In genomic region chr4:65472531-65472930, GRCh38 we compare ENCODE assay signal across 29 cellular contexts.
"Had no signal": no experiment of that assay in that cellular context is flagged by ENCODE, and none has a peak within 500 bp of the region (broad histone marks: within the 10 kb centered on the region; RNA-seq: fewer than 3 reads in every experiment).

No MANE protein-coding gene starts in this region.

- H3K27me3 ChIP-seq: adrenal gland, ascending aorta, body of pancreas, brain microvascular endothelial cell, breast epithelium, cardiac muscle cell had no signal

- H3K27ac ChIP-seq: adrenal gland, ascending aorta, body of pancreas, brain microvascular endothelial cell, breast epithelium, cardiac muscle cell had no signal

- H3K9me3 ChIP-seq: adrenal gland, ascending aorta, body of pancreas, breast epithelium had no signal

- H3K4me3 ChIP-seq: adrenal gland, ascending aorta, body of pancreas, breast epithelium, cardiac muscle cell had no signal

- H3K36me3 ChIP-seq: adrenal gland, ascending aorta, brain microvascular endothelial cell, breast epithelium, cardiac muscle cell had no signal

- H3K4me1 ChIP-seq: adrenal gland, ascending aorta, body of pancreas, breast epithelium had no signal

- ATAC-seq: activated naive CD4-positive, alpha-beta T cell treated with anti-CD3 and anti-CD28 coated beads, Interleukin-2, amount 50 U/mL, for 72 hours; activated naive CD8-positive, alpha-beta T cell treated with anti-CD3 and anti-CD28 coated beads, Interleukin-2, amount 50 U/mL, for 24 hours; activated T-cell treated with anti-CD3 and anti-CD28 coated beads, Interleukin-2, amount 50 U/mL, for 4 hours; activated T-cell treated with anti-CD3 and anti-CD28 coated beads, Interleukin-2, amount 50 U/mL, for 72 hours; activated T-helper 17 cell treated with anti-CD3 and anti-CD28 coated beads, Interleukin-2, amount 50 U/mL, for 72 hours; body of pancreas had no signal

- DNase-seq: activated effector memory CD4-positive, alpha-beta T cell treated with anti-CD3 and anti-CD28 coated beads, Interleukin-2, amount 50 U/mL, for 16 hours; activated effector memory CD4-positive, alpha-beta T cell treated with Interleukin-2 at 50 U/mL for 16 hours; activated gamma-delta T cell; activated gamma-delta T cell treated with Interleukin-2 at 50 U/mL for 16 hours; activated naive CD4-positive, alpha-beta T cell; activated naive CD4-positive, alpha-beta T cell treated with anti-CD3 and anti-CD28 coated beads for 36 hours; activated naive CD4-positive, alpha-beta T cell treated with anti-CD3 and anti-CD28 coated beads, Interleukin-2, amount 10 ng/mL, durations not matched to agents 7 days and 5 days; activated naive CD4-positive, alpha-beta T cell treated with anti-CD3 and anti-CD28 coated beads, Interleukin-2, amount 50 U/mL, for 16 hours; activated naive CD4-positive, alpha-beta T cell treated with Interleukin-2 at 50 U/mL for 16 hours; activated naive CD8-positive, alpha-beta T cell treated with anti-CD3 and anti-CD28 coated beads for 36 hours; activated naive CD8-positive, alpha-beta T cell treated with anti-CD3 and anti-CD28 coated beads, Interleukin-2, amount 10 ng/mL, durations not matched to agents 7 days and 5 days; activated naive CD8-positive, alpha-beta T cell treated with anti-CD3 and anti-CD28 coated beads, Interleukin-2, amount 50 U/mL, for 24 hours; activated T-cell treated with anti-CD3 and anti-CD28 coated beads, Interleukin-2, amount 50 U/mL, for 4 hours; activated T-cell treated with anti-CD3 and anti-CD28 coated beads, Interleukin-2, amount 50 U/mL, for 48 hours; activated T-cell treated with anti-CD3 and anti-CD28 coated beads, Interleukin-2, amount 50 U/mL, for 72 hours; adrenal gland; amniotic stem cell; amygdala; aorta; body of pancreas; brain microvascular endothelial cell; caudate nucleus; central memory CD4-positive, alpha-beta T cell; cerebellar nuclear complex had no signal
